In genomic region chr5:73623929-73624404, GRCh38 we compare ENCODE assay signal across 1 cellular context.
TF ChIP-seq lines count a peak whose summit lies in the region.

No MANE protein-coding gene starts in this region.

TF ChIP-seq in HepG2, 621 proteins besides CTCF, POLR2A, EP300 and RAD21 (continued from another document and continues in another):
- no peak for TF ChIP-seq ZNF296 (CRISPR knock-in tag; conservative IDR thresholded peaks at IDR 0.05)
- peak; percentile 87 for TF ChIP-seq NKX3-1 (CRISPR knock-in tag; IDR thresholded peaks at IDR 0.05)
- no peak; the same call in 2 of the 3 replicates for TF ChIP-seq MXI1 (IDR thresholded peaks at IDR 0.05; ENCODE audit: borderline replicate concordance, low read depth, low read length)
- TF ChIP-seq HOXA5 (CRISPR knock-in tag; IDR thresholded peaks at IDR 0.05) = peak; percentile 94; the same call in 1 of the 2 replicates
- TF ChIP-seq HNF4A (CRISPR knock-in tag; IDR thresholded peaks at IDR 0.05) = peak; percentile 91
- no peak; the same call in 1 of the 2 replicates for TF ChIP-seq IRF9 (CRISPR knock-in tag; IDR thresholded peaks at IDR 0.05; ENCODE audit: borderline replicate concordance)
- TF ChIP-seq ZNF260 (CRISPR knock-in tag; IDR thresholded peaks at IDR 0.05; ENCODE audit: borderline replicate concordance, low read depth) = no peak
- TF ChIP-seq ZNF30 (CRISPR knock-in tag; IDR thresholded peaks at IDR 0.05) = no peak
- TF ChIP-seq ZNF577 (CRISPR knock-in tag; IDR thresholded peaks at IDR 0.05; ENCODE audit: borderline replicate concordance, low read depth) = no peak
- TF ChIP-seq TEAD3 (CRISPR knock-in tag; optimal IDR thresholded peaks at IDR 0.05; ENCODE audit: borderline replicate concordance) = peak; percentile 88
- TF ChIP-seq CBX2 (IDR thresholded peaks at IDR 0.05; ENCODE audit: low read depth, low read length) = no peak
- no peak for TF ChIP-seq CBX2 (CRISPR knock-in tag; IDR thresholded peaks at IDR 0.05; ENCODE audit: low read depth)
- no peak for TF ChIP-seq HOXA7 (CRISPR knock-in tag; IDR thresholded peaks at IDR 0.05)
- TF ChIP-seq SRSF9 (IDR thresholded peaks at IDR 0.05; ENCODE audit: borderline replicate concordance, insufficient read depth, low read depth, low read length, poor library complexity, severe bottlenecking) = no peak
- TF ChIP-seq ZNF703 (CRISPR knock-in tag; IDR thresholded peaks at IDR 0.05; ENCODE audit: borderline replicate concordance) = peak; percentile 65; the same call in 1 of the 2 replicates
- TF ChIP-seq GTF3A (CRISPR knock-in tag; conservative IDR thresholded peaks at IDR 0.05) = no peak
- peak; percentile 49; the same call in 1 of the 2 replicates for TF ChIP-seq DRAP1 (CRISPR knock-in tag; IDR thresholded peaks at IDR 0.05)
- no peak for TF ChIP-seq ZNF224 (CRISPR knock-in tag; IDR thresholded peaks at IDR 0.05)
- no peak for TF ChIP-seq ZNF75D (CRISPR knock-in tag; IDR thresholded peaks at IDR 0.05; ENCODE audit: borderline replicate concordance)
- TF ChIP-seq CEBPB (IDR thresholded peaks at IDR 0.05; ENCODE audit: borderline replicate concordance, low read depth, low read length) = peak; percentile 86
- no peak for TF ChIP-seq ZEB1 (IDR thresholded peaks at IDR 0.05; ENCODE audit: insufficient replicate concordance, low read depth)
- TF ChIP-seq SP4 (CRISPR knock-in tag; IDR thresholded peaks at IDR 0.05) = no peak
- TF ChIP-seq HNRNPK (IDR thresholded peaks at IDR 0.05; ENCODE audit: low read depth, low read length, poor library complexity, severe bottlenecking) = no peak
- TF ChIP-seq NONO (IDR thresholded peaks at IDR 0.05) = no peak
- TF ChIP-seq NONO (CRISPR knock-in tag; conservative IDR thresholded peaks at IDR 0.05) = peak; percentile 85
- 0 out of 2 replicates have a peak, but pooled peaks have one; percentile 18 for TF ChIP-seq ZNF441 (CRISPR knock-in tag; IDR thresholded peaks at IDR 0.05; ENCODE audit: borderline replicate concordance)
- 0 out of 2 replicates have a peak, but pooled peaks have one; percentile 41 for TF ChIP-seq SALL2 (CRISPR knock-in tag; IDR thresholded peaks at IDR 0.05)
- TF ChIP-seq FOSL1 (CRISPR knock-in tag; IDR thresholded peaks at IDR 0.05; ENCODE audit: borderline replicate concordance) = peak; percentile 44; the same call in 1 of the 2 replicates
- peak; percentile 79; the same call in 1 of the 2 replicates for TF ChIP-seq TFE3 (CRISPR knock-in tag; IDR thresholded peaks at IDR 0.05)
- no peak for TF ChIP-seq PRMT3 (CRISPR knock-in tag; IDR thresholded peaks at IDR 0.05; ENCODE audit: borderline replicate concordance, low read depth)
- TF ChIP-seq DNMT3B (CRISPR knock-in tag; conservative IDR thresholded peaks at IDR 0.05) = 0 out of 2 replicates have a peak, but pooled peaks have one; percentile 59
- peak; percentile 52; the same call in 1 of the 2 replicates for TF ChIP-seq MYPOP (CRISPR knock-in tag; IDR thresholded peaks at IDR 0.05)
- peak; percentile 88 for TF ChIP-seq ZNF710 (CRISPR knock-in tag; IDR thresholded peaks at IDR 0.05; ENCODE audit: borderline replicate concordance)
- TF ChIP-seq ZBTB33 (CRISPR knock-in tag; IDR thresholded peaks at IDR 0.05) = no peak
- 0 out of 2 replicates have a peak, but pooled peaks have one; percentile 43 for TF ChIP-seq DMAP1 (CRISPR knock-in tag; IDR thresholded peaks at IDR 0.05)
- TF ChIP-seq HNF4G (IDR thresholded peaks at IDR 0.05; ENCODE audit: borderline replicate concordance, low read depth, low read length) = peak; percentile 76; the same call in 1 of the 2 replicates
- TF ChIP-seq HNF4G (CRISPR knock-in tag; IDR thresholded peaks at IDR 0.05; ENCODE audit: borderline replicate concordance, low read depth) = peak; percentile 35; the same call in 1 of the 2 replicates
- TF ChIP-seq ZBTB42 (CRISPR knock-in tag; IDR thresholded peaks at IDR 0.05) = no peak
- no peak; the same call in 1 of the 2 replicates for TF ChIP-seq MYC (CRISPR knock-in tag; IDR thresholded peaks at IDR 0.05; ENCODE audit: borderline replicate concordance)
- no peak for TF ChIP-seq SUZ12 (IDR thresholded peaks at IDR 0.05; ENCODE audit: low read depth, low read length)
- TF ChIP-seq ZMYM3 (CRISPR knock-in tag; IDR thresholded peaks at IDR 0.05) = peak; percentile 18; the same call in 1 of the 2 replicates
- no peak for TF ChIP-seq MXD1 (CRISPR knock-in tag; IDR thresholded peaks at IDR 0.05)
- TF ChIP-seq HHEX (CRISPR knock-in tag; IDR thresholded peaks at IDR 0.05) = peak; percentile 95
- TF ChIP-seq ZNF232 (CRISPR knock-in tag; IDR thresholded peaks at IDR 0.05; ENCODE audit: borderline replicate concordance) = peak; percentile 58; the same call in 1 of the 2 replicates
- TF ChIP-seq ZBTB46 (CRISPR knock-in tag; IDR thresholded peaks at IDR 0.05; ENCODE audit: borderline replicate concordance) = no peak
- no peak for TF ChIP-seq HNRNPUL1 (IDR thresholded peaks at IDR 0.05; ENCODE audit: low read depth, low read length)
- no peak for TF ChIP-seq ZC3H4 (CRISPR knock-in tag; IDR thresholded peaks at IDR 0.05; ENCODE audit: borderline replicate concordance)
- no peak for TF ChIP-seq MZF1 (CRISPR knock-in tag; IDR thresholded peaks at IDR 0.05; ENCODE audit: borderline replicate concordance)
- TF ChIP-seq BRCA1 (CRISPR knock-in tag; IDR thresholded peaks at IDR 0.05) = peak; percentile 84; the same call in 1 of the 2 replicates
- 0 out of 2 replicates have a peak, but pooled peaks have one; percentile 30 for TF ChIP-seq ATF3 (CRISPR knock-in tag; IDR thresholded peaks at IDR 0.05)
- peak; percentile 95 for TF ChIP-seq HDAC2 (CRISPR knock-in tag; IDR thresholded peaks at IDR 0.05)
- no peak for TF ChIP-seq ZBTB44 (CRISPR knock-in tag; IDR thresholded peaks at IDR 0.05)
- no peak for TF ChIP-seq SMAD9 (CRISPR knock-in tag; IDR thresholded peaks at IDR 0.05)
- TF ChIP-seq ATM (IDR thresholded peaks at IDR 0.05; ENCODE audit: borderline replicate concordance) = no peak
- TF ChIP-seq POLR2G (IDR thresholded peaks at IDR 0.05; ENCODE audit: low read depth, low read length) = no peak
- no peak for TF ChIP-seq MTA1 (CRISPR knock-in tag; IDR thresholded peaks at IDR 0.05; ENCODE audit: borderline replicate concordance)
